1 cellular context compared by ENCODE assay signal in genomic region chr13:35016362-35017148, GRCh38.
TF ChIP-seq lines count a peak whose summit lies in the region.

No MANE protein-coding gene starts in this region.

TF ChIP-seq in GM23338, 12 proteins besides CTCF, POLR2A, EP300 and RAD21 (continued from another document):
- TF ChIP-seq ZNF462 (CRISPR knock-in tag; IDR thresholded peaks at IDR 0.05) (no peak), ZNF114 (CRISPR knock-in tag; IDR thresholded peaks at IDR 0.05) (no peak), ETS1 (IDR thresholded peaks at IDR 0.05) (no peak), POLR2AphosphoS5 (IDR thresholded peaks at IDR 0.05; ENCODE audit: low read depth) (no peak), EZH2phosphoT487 (IDR thresholded peaks at IDR 0.05; ENCODE audit: unreplicated experiment) (no peak), STAT1 (IDR thresholded peaks at IDR 0.05; ENCODE audit: unreplicated experiment) (no peak), EZH2 (IDR thresholded peaks at IDR 0.05; ENCODE audit: low read depth, unreplicated experiment) (no peak)
TF ChIP-seq in GM23338: peak in this region for 0.
